In the genomic region with DNA sequence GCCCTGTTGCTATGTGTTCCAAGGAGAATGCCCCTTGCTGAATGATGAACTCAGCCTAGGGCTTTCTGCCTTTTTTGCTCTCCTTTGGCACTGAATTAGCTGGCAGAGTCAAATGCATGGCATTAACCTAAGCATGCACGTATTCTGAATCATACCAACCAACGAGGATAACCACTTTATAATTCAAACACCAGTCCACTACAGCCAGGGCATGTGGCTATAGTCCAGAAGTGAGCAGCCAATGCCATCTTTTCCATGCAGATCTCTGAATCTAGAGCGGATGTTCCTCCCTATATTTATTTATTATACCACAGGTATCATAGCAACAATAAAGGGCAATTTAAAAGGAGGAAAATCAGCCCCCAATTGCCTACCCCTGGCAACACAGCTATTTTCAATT, we compare ENCODE assay signal across 16 cellular contexts. TPM values are rescaled to one million over a fixed set of nuclear protein-coding genes. Genes with fewer than 3 reads are reported as not detected.
"Had no signal": no experiment of that assay in that cellular context is flagged by ENCODE, and none has a peak within 500 bp of the region (broad histone marks: within the 10 kb centered on the region; RNA-seq: fewer than 3 reads in every experiment).

No MANE protein-coding gene starts in this region.

- ATAC-seq: activated CD8-positive, alpha-beta T cell treated with anti-CD3 and anti-CD28 coated beads, Interleukin-2, amount 10 ng/mL, durations not matched to agents 7 days and 5 days; gastroesophageal sphincter had no signal

- H3K27ac ChIP-seq: skin epidermis, stomach, thoracic aorta had no signal

- DNase-seq: activated CD4-positive, alpha-beta T cell treated with anti-CD3 and anti-CD28 coated beads for 4 hours; activated CD8-positive, alpha-beta memory T cell treated with anti-CD3 and anti-CD28 coated beads, Interleukin-2, amount 50 U/mL, for 48 hours; activated CD8-positive, alpha-beta T cell treated with anti-CD3 and anti-CD28 coated beads, Interleukin-2, amount 10 ng/mL, durations not matched to agents 7 days and 5 days; activated naive CD4-positive, alpha-beta T cell; aorta; effector CD4-positive, alpha-beta T cell; kidney glomerular epithelial cell; retina; stomach had no signal

RNA-seq across cellular contexts. Expression of gene TMIGD1, which starts 15.7 kb away (rescaled TPM):
- total RNA-seq: activated CD8-positive, alpha-beta T cell treated with anti-CD3 and anti-CD28 coated beads, Interleukin-2, amount 10 ng/mL, durations not matched to agents 7 days and 5 days; activated T-helper 1 cell treated with anti-CD3 and anti-CD28 coated beads, Interleukin-12 subunit alpha, Interleukin-12 subunit beta, Interleukin-2, Interleukin-4 antibody, amounts not matched to agents 30 ng/mL and 10 ng/mL and 1 ng/mL, durations not matched to agents 14 hours and 24 hours and 36 hours; aorta; gastroesophageal sphincter; liver; neural crest cell; thoracic aorta; ureter had no signal
